8 cellular contexts compared by ENCODE assay signal in the genomic region with DNA sequence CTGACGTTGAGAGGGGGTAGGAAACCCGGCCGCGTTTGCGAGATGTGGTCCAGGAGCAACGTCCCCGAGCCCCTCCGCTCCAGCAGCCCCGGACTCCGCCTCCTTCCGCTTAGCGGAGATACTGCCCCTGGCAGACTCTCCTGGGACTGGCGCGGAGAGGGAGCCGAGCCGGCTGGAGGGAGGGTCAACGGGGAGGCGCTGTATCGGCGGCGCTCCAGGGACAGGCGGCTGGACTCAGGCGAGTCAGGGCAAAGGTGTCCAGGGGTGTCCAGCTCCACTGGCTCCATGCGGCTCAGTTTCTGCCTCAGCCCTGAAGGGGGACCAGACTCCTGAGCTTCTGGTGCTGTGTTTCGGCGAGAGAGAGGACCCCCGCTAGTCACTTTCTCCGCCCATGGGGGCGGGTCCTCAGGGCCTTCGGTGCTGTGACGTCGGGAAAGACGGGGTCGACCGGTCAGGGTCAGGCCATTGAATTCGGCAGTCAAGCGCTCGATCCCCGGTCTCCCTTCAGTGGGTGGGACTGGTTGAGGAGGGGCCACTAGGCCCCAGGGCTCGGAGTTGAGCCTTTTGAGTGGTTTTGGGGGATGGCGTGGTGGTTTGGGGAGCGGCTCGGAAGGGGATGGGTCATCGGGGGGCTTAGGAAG. TPM values are rescaled to one million over a fixed set of nuclear protein-coding genes. Genes with fewer than 3 reads are reported as not detected.
A peak's percentile ranks its signal among the peaks of the same experiment; 100 is the strongest.
DNase-seq lines count a peak whose midpoint lies in the region; ATAC-seq and TF ChIP-seq lines count a peak whose summit lies in the region.

No MANE protein-coding gene starts in this region.

- peaks cover 72% of the 10 kb centered on the region for H3K4me1 Mint-ChIP-seq in HFFc6 (ENCODE audit: low read depth)

- no peaks in the 10 kb centered on the region for H3K27me3 ChIP-seq in BJ (ENCODE audit: control insufficient read depth, insufficient read depth, low read length)
- H3K27me3 ChIP-seq in adrenal gland, result no peaks in the 10 kb centered on the region
- H3K27me3 ChIP-seq in ovary, result no peaks in the 10 kb centered on the region

- WGBS in adrenal gland, 4 donors, result 0 to 2% (median 1%) methylated on average over 10 to 44 of the region's 44 CpGs; no CpG with 5 or more reads in 1 of the 4 donors
- WGBS in ovary, 3 donors, result 0 to 2% (median 0%) methylated on average over 40 to 44 of the region's 44 CpGs

- TF ChIP-seq CTCF in BJ (IDR thresholded peaks at IDR 0.05; ENCODE audit: insufficient read depth, low read depth, low read length) (peak; percentile 45), HFFc6 (IDR thresholded peaks at IDR 0.05) (peak; percentile 35; the same call in 1 of the 2 replicates), RWPE1 (conservative IDR thresholded peaks at IDR 0.05; ENCODE audit: low read depth) (no peak), adrenal gland (IDR thresholded peaks at IDR 0.05) (peak in 4 of 6 experiments; percentile 4 to 38 (median 29)), ovary (IDR thresholded peaks at IDR 0.05) (peak; percentile 22 to 45 (median 34))

- CTCF ChIA-PET in BJ (lab: Yijun Ruan, JAX), result interaction anchor here (1.2 to 1.3 kb wide), 2 partner anchors 17 to 62 kb away, joined by 3 read pairs; no protein-coding TSS in a partner anchor
- CTCF ChIA-PET in RWPE1 (lab: Yijun Ruan, JAX), result no interaction called here

- peaks cover 3% of the 10 kb centered on the region for H3K27me3 Mint-ChIP-seq in HFFc6 (ENCODE audit: insufficient read depth)

- H3K27ac ChIP-seq in RWPE1 (peak overlapping the region; percentile 82; the same call in 1 of the 2 replicates), adrenal gland (peak overlapping the region in 4 of 5 donors; percentile 62 to 99 (median 80)), ovary (peak overlapping the region; percentile 87 to 91)

- ATAC-seq in left cardiac atrium, result peak; percentile 45 to 56

- H3K9me3 ChIP-seq in adrenal gland (replicated peaks in 1 of 3), result no peaks in the 10 kb centered on the region
- no peaks in the 10 kb centered on the region for H3K9me3 ChIP-seq in ovary

- H3K36me3 ChIP-seq in BJ (ENCODE audit: control insufficient read depth, insufficient read depth, low read length) (no peaks in the 10 kb centered on the region), adrenal gland (replicated peaks in 1 of 2) (no peaks in the 10 kb centered on the region), ovary (no peaks in the 10 kb centered on the region)

- H3K9me3 Mint-ChIP-seq in HFFc6, result no peaks in the 10 kb centered on the region

- peak overlapping the region; percentile 83 for H3K27ac Mint-ChIP-seq in HFFc6

- peak overlapping the region; percentile 92 for H3K4me3 Mint-ChIP-seq in HFFc6

- TF ChIP-seq EP300 in ovary (IDR thresholded peaks at IDR 0.05), result no peak

- POLR2A ChIA-PET in BJ (lab: Charles Lee), result interaction anchor here (0.6 kb wide), 1 partner anchor 27 kb away, joined by 3 read pairs; no protein-coding TSS in a partner anchor
- POLR2A ChIA-PET in RWPE1 (lab: Yijun Ruan, JAX; ENCODE audit: low non-redundant PET), result no interaction called here

- intact Hi-C loops in adrenal gland (cut with DNase I), result loop anchor here in 1 of 2 donors (10.0 kb wide), 1 partner anchor 74 kb away; no protein-coding TSS in a partner anchor
- intact Hi-C loops in left cardiac atrium (cut with DNase I), result no loop called here
- intact Hi-C loops in ovary (cut with DNase I), result loop anchor here in 3 of 4 donors (5.0 kb wide), 2 partner anchors 33 to 43 kb away; a partner anchor contains a TSS

- DNase-seq in BJ (ENCODE audit: low read depth), result no peak
- peak; percentile 36 for DNase-seq in HFFc6
- DNase-seq in RWPE1 (ENCODE audit: low spot score), result no peak
- DNase-seq in adrenal gland, result peak; percentile 77 to 88 (median 82)
- peak; percentile 88 for DNase-seq in left cardiac atrium
- peak; percentile 90 to 92 (median 91) for DNase-seq in ovary
- DNase-seq in NCI-H1048 (lab: John Stamatoyannopoulos, UW), result no peak
- no peak for DNase-seq in GM19238 (ENCODE audit: insufficient read length, low spot score)

- peaks cover 40 to 62% of the 10 kb centered on the region in 2 donors for H3K4me1 ChIP-seq in adrenal gland (replicated peaks in 1 of 2)
- H3K4me1 ChIP-seq in ovary (ENCODE audit: insufficient read depth), result peaks cover 1% of the 10 kb centered on the region

- H3K36me3 Mint-ChIP-seq in HFFc6 (ENCODE audit: low read depth), result no peaks in the 10 kb centered on the region

- peak overlapping the region; percentile 53 for H3K4me3 ChIP-seq in BJ (ENCODE audit: low read depth, low read length)
- peak overlapping the region; percentile 2 to 63 (median 40) for H3K4me3 ChIP-seq in adrenal gland
- peak overlapping the region; percentile 58 for H3K4me3 ChIP-seq in ovary

- TF ChIP-seq POLR2A in adrenal gland (IDR thresholded peaks at IDR 0.05), result peak; percentile 43 to 74
- TF ChIP-seq POLR2A in ovary (IDR thresholded peaks at IDR 0.05), result peak; percentile 85

RNA-seq across cellular contexts. Expression of a gene that starts 2.8 kb away (rescaled TPM):
- polyA plus RNA-seq in BJ (2011; rRNA removed) (35.1 and 42.1 TPM in 2 replicates), adrenal gland (10 to 100 TPM in 2 of 3 donors, 1 to 10 TPM in 1; 9.6 to 27.5 (median 10.4) TPM), ovary (10 to 100 TPM; 28.7 to 52.6 TPM)
- polyA minus RNA-seq in BJ (2011; rRNA and poly(A)+ RNA removed), result 22.7 and 23.4 TPM in 2 replicates
- total RNA-seq in HFFc6 (2021; fragmentation: NEBNext Ultra II Directional; extraction: Animal tissue kit (Norgen Biotek cat#: 25700)), result 10 to 100 TPM; 51.0 to 59.6 (median 56.1) TPM
- total RNA-seq in adrenal gland (10 to 100 TPM; 31.5 to 61.2 (median 45.3) TPM), left cardiac atrium (10 to 100 TPM; 25.7 to 32.3 TPM), ovary (100 to 1,000 TPM in 1 of 7 donors, 10 to 100 TPM in 6; 37.9 to 102 (median 73.9) TPM)

RNA-seq across cellular contexts. Expression of a gene that starts 3.8 kb away (rescaled TPM):
- polyA plus RNA-seq in BJ (2011; rRNA removed) (1.3 and 1.4 TPM in 2 replicates), adrenal gland (1 to 10 TPM in 2 of 3 donors, under 1 TPM in 1; 0.59 to 1.0 (median 1.0) TPM), ovary (under 1 TPM; 0.50 to 0.62 TPM)
- 1.5 TPM in 2 replicates for polyA minus RNA-seq in BJ (2011; rRNA and poly(A)+ RNA removed)
- 10 to 100 TPM in 3 of 6 experiments, 1 to 10 TPM in 3; 8.1 to 14.9 (median 10.2) TPM for total RNA-seq in HFFc6 (2021; fragmentation: NEBNext Ultra II Directional; extraction: Animal tissue kit (Norgen Biotek cat#: 25700))
- total RNA-seq in adrenal gland (1 to 10 TPM in 4 of 8 donors, under 1 TPM in 4; 0.24 to 2.5 (median 1.0) TPM), left cardiac atrium (1 to 10 TPM in 1 of 2 donors, under 1 TPM in 1; 0.94 to 1.8 TPM), ovary (1 to 10 TPM in 6 of 7 donors, under 1 TPM in 1; 0.48 to 5.2 (median 3.1) TPM)

RNA-seq across cellular contexts. Expression of a gene that starts 3.9 kb away (rescaled TPM):
- polyA plus RNA-seq in BJ (2011; rRNA removed) (13.2 and 19.2 TPM in 2 replicates), adrenal gland (10 to 100 TPM; 36.0 to 48.7 (median 44.9) TPM), ovary (10 to 100 TPM; 40.6 to 51.4 TPM)
- 6.6 and 8.6 TPM in 2 replicates for polyA minus RNA-seq in BJ (2011; rRNA and poly(A)+ RNA removed)
- total RNA-seq in HFFc6 (2021; fragmentation: NEBNext Ultra II Directional; extraction: Animal tissue kit (Norgen Biotek cat#: 25700)), result 10 to 100 TPM; 23.5 to 29.3 (median 26.2) TPM
- total RNA-seq in adrenal gland (10 to 100 TPM; 18.4 to 35.2 (median 29.4) TPM), left cardiac atrium (10 to 100 TPM; 38.4 to 45.8 TPM), ovary (10 to 100 TPM; 16.7 to 27.9 (median 23.4) TPM)

RNA-seq across cellular contexts. Expression of a gene that starts 33.3 kb away (rescaled TPM):
- polyA plus RNA-seq in BJ (2011; rRNA removed), result 71.2 and 135 TPM in 2 replicates
- 23.6 and 31.7 TPM in 2 replicates for polyA minus RNA-seq in BJ (2011; rRNA and poly(A)+ RNA removed)
- total RNA-seq in HFFc6 (2021; fragmentation: NEBNext Ultra II Directional; extraction: Animal tissue kit (Norgen Biotek cat#: 25700)), result 100 to 1,000 TPM; 135 to 166 (median 157) TPM
- 100 to 1,000 TPM in 5 of 8 donors, 10 to 100 TPM in 3; 68.9 to 171 (median 111) TPM for total RNA-seq in adrenal gland
- polyA plus RNA-seq in adrenal gland, result 100 to 1,000 TPM in 2 of 3 donors, 10 to 100 TPM in 1; 61.5 to 223 (median 102) TPM
- 10 to 100 TPM; 67.0 to 99.2 TPM for total RNA-seq in left cardiac atrium
- 100 to 1,000 TPM in 6 of 7 donors, 10 to 100 TPM in 1; 84.4 to 127 (median 113) TPM for total RNA-seq in ovary
- polyA plus RNA-seq in ovary, result 100 to 1,000 TPM in 1 of 2 donors, 10 to 100 TPM in 1; 91.6 to 101 TPM

RNA-seq across cellular contexts. Expression of a gene that starts 35.8 kb away (rescaled TPM):
- polyA plus RNA-seq in BJ (2011; rRNA removed) (212 and 258 TPM in 2 replicates), adrenal gland (100 to 1,000 TPM; 231 to 486 (median 342) TPM), ovary (1,000 to 10,000 TPM in 1 of 2 donors, 100 to 1,000 TPM in 1; 570 to 1,154 TPM)
- 165 and 309 TPM in 2 replicates for polyA minus RNA-seq in BJ (2011; rRNA and poly(A)+ RNA removed)
- total RNA-seq in HFFc6 (2021; fragmentation: NEBNext Ultra II Directional; extraction: Animal tissue kit (Norgen Biotek cat#: 25700)), result 10 to 100 TPM; 49.2 to 78.0 (median 59.5) TPM
- total RNA-seq in adrenal gland (1,000 to 10,000 TPM in 4 of 8 donors, 100 to 1,000 TPM in 4; 202 to 2,069 (median 1,016) TPM), left cardiac atrium (100 to 1,000 TPM; 602 to 909 TPM), ovary (1,000 to 10,000 TPM in 1 of 7 donors, 100 to 1,000 TPM in 6; 335 to 1,406 (median 617) TPM)

Comparison
In these comparisons a context has a peak if more than half of its experiments do, and no peak if none do; other contexts are left out.
1. DNase-seq: peak in HFFc6 (single experiment), adrenal gland (7 of 7), left cardiac atrium (single experiment) and ovary (5 of 5); none in BJ (single experiment), RWPE1 (single experiment), NCI-H1048 (single experiment) and GM19238 (single experiment).
2. intact Hi-C loops: an anchor here in ovary (5.0 kb wide); none called in left cardiac atrium.
3. Peak in every context shown above with its lines, with median percentiles within 50 percentile points of each other: H3K4me3 ChIP-seq and H3K27ac ChIP-seq.